Comparison of ENCODE assay signal across 15 cellular contexts in the genomic region with DNA sequence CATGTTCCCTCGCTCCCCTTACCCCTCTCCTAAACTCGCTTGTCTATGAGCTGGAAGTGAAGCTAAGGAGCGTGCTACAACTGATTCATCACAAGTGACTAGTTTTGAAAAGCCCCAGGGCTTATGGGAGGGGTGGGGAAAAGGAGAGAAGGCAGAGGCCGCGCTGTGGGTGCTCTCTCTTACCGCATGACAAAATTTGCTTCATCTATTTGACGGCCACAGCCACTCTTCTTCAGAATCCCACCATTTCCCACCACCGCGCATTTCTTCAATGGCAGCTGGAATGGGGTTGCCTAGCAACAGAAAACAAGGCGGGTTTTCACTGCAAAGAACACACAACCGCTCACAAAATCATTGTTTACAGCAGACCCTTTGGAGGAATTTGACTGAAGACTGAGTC.
A peak's percentile ranks its signal among the peaks of the same experiment; 100 is the strongest.
DNase-seq lines count a peak whose midpoint lies in the region; ATAC-seq, FAIRE-seq and TF ChIP-seq lines count a peak whose summit lies in the region.
"Had no signal": no experiment of that assay in that cellular context is flagged by ENCODE, and none has a peak within 500 bp of the region (broad histone marks: within the 10 kb centered on the region; RNA-seq: fewer than 3 reads in every experiment).

No MANE protein-coding gene starts in this region.

- ATAC-seq in Right ventricle myocardium inferior (peak; percentile 24), right lobe of liver (no peak)
- ATAC-seq: activated T-helper 17 cell treated with anti-CD3 and anti-CD28 coated beads, Interleukin-2, amount 50 U/mL, for 72 hours had no signal

- no peak overlapping the region for H3K27ac ChIP-seq in right atrium auricular region
- peak overlapping the region; percentile 54 for H3K27ac ChIP-seq in keratinocyte (ENCODE audit: control insufficient read depth, insufficient read depth, low read length)
- H3K27ac ChIP-seq in smooth muscle cell (ENCODE audit: low read depth), result peak overlapping the region; percentile 82
- no peak overlapping the region for H3K27ac ChIP-seq in right lobe of liver

- H3K36me3 ChIP-seq in right atrium auricular region (no peaks in the 10 kb centered on the region), keratinocyte (ENCODE audit: control insufficient read depth in 2 of 2, extremely low read depth in 1 of 2, insufficient read depth in 2 of 2, low read length in 2 of 2) (no peaks in the 10 kb centered on the region), smooth muscle cell (ENCODE audit: low read depth) (no peaks in the 10 kb centered on the region), right lobe of liver (no peaks in the 10 kb centered on the region)

- H3K9me3 ChIP-seq in right atrium auricular region (no peaks in the 10 kb centered on the region), keratinocyte (ENCODE audit: control insufficient read depth, low read depth, low read length) (no peaks in the 10 kb centered on the region), smooth muscle cell (replicated peaks; ENCODE audit: low read depth) (no peaks in the 10 kb centered on the region), right lobe of liver (no peaks in the 10 kb centered on the region)
- H3K9me3 ChIP-seq: Caco-2 had no signal

- no peak for TF ChIP-seq POLR2A in right lobe of liver (IDR thresholded peaks at IDR 0.05)

- peaks cover 0 to 22% of the 10 kb centered on the region in 2 donors for H3K4me1 ChIP-seq in right atrium auricular region
- peaks cover 14% of the 10 kb centered on the region for H3K4me1 ChIP-seq in keratinocyte (ENCODE audit: control insufficient read depth, extremely low read depth, insufficient read depth, low read length)
- peaks cover 24% of the 10 kb centered on the region for H3K4me1 ChIP-seq in smooth muscle cell (ENCODE audit: low read depth)
- H3K4me1 ChIP-seq in right lobe of liver, result no peaks in the 10 kb centered on the region
- H3K4me1 ChIP-seq: Caco-2 had no signal

- H2AFZ ChIP-seq in keratinocyte (ENCODE audit: control insufficient read depth, low read length) (peak overlapping the region; percentile 38), smooth muscle cell (ENCODE audit: low read depth) (no peak overlapping the region)

- no peaks in the 10 kb centered on the region for H3K9me1 ChIP-seq in keratinocyte (ENCODE audit: control insufficient read depth, extremely low read depth, insufficient read depth, low read length)

- dilution Hi-C loops in keratinocyte (cut with MboI; ENCODE audit: extremely low pct_ligation_motif_present, low sequenced_read_pairs), result no loop called here

- intact Hi-C loops in Right ventricle myocardium inferior (cut with DNase I), result no loop called here
- intact Hi-C loops in right lobe of liver (cut with DNase I), result no loop called here

- H3K4me2 ChIP-seq in keratinocyte (ENCODE audit: control insufficient read depth, extremely low read depth, insufficient read depth, low read depth, low read length) (peak overlapping the region; percentile 87), smooth muscle cell (peak overlapping the region; percentile 72)

- H4K20me1 ChIP-seq in keratinocyte (ENCODE audit: control insufficient read depth, extremely low read depth, insufficient read depth, low read length) (no peaks in the 10 kb centered on the region), smooth muscle cell (ENCODE audit: low read depth) (no peaks in the 10 kb centered on the region)

- no peak for TF ChIP-seq CTCF in right atrium auricular region (IDR thresholded peaks at IDR 0.05)
- no peak for TF ChIP-seq CTCF in keratinocyte (optimal IDR thresholded peaks at IDR 0.05 in 1 of 3, IDR thresholded peaks at IDR 0.05 in 1 of 3, conservative IDR thresholded peaks at IDR 0.05 in 1 of 3; ENCODE audit: extremely low read depth in 1 of 3, insufficient read depth in 2 of 3, low read length in 3 of 3)
- no peak for TF ChIP-seq CTCF in smooth muscle cell (IDR thresholded peaks at IDR 0.05; ENCODE audit: borderline replicate concordance, insufficient read depth, poor library complexity, severe bottlenecking)
- no peak for TF ChIP-seq CTCF in right lobe of liver (IDR thresholded peaks at IDR 0.05)

- H3K27me3 ChIP-seq in right atrium auricular region, result no peaks in the 10 kb centered on the region
- H3K27me3 ChIP-seq in keratinocyte (ENCODE audit: control insufficient read depth, extremely low read depth, insufficient read depth, low read length), result no peaks in the 10 kb centered on the region
- H3K27me3 ChIP-seq in smooth muscle cell (ENCODE audit: low read depth), result no peaks in the 10 kb centered on the region
- no peaks in the 10 kb centered on the region for H3K27me3 ChIP-seq in right lobe of liver

- H3K79me2 ChIP-seq in keratinocyte (ENCODE audit: control insufficient read depth, insufficient read depth, low read length) (no peaks in the 10 kb centered on the region), smooth muscle cell (ENCODE audit: low read depth) (no peaks in the 10 kb centered on the region)

- peak overlapping the region; percentile 57 for H3K9ac ChIP-seq in keratinocyte (ENCODE audit: control insufficient read depth, extremely low read depth, insufficient read depth, low read length)
- H3K9ac ChIP-seq in smooth muscle cell (ENCODE audit: low read depth), result peak overlapping the region; percentile 26

- peaks cover 6% of the 10 kb centered on the region for H3F3A ChIP-seq in smooth muscle cell (ENCODE audit: low read depth)

- WGBS in smooth muscle cell (ENCODE audit: low lambda C conversion rate), result 36% methylated on average over 11 of the region's 11 CpGs
- 49% methylated on average over 11 of the region's 11 CpGs for WGBS in right lobe of liver (ENCODE audit: insufficient coverage, low coverage, low lambda C conversion rate, missing lambda C conversion rate)

- DNase-seq in Right ventricle myocardium inferior (ENCODE audit: missing footprints) (no peak), right atrium auricular region (ENCODE audit: low spot score) (no peak), dedifferentiated amniotic fluid mesenchymal stem cell (ENCODE audit: extremely low spot score) (peak; percentile 50), keratinocyte (ENCODE audit: low read depth, low spot score) (peak; percentile 28), smooth muscle cell (lab: John Stamatoyannopoulos, UW; ENCODE audit: unreplicated experiment) (no peak), right lobe of liver (no peak), DMS79 (lab: John Stamatoyannopoulos, UW) (no peak), NCI-H446 (lab: John Stamatoyannopoulos, UW) (no peak)
- DNase-seq: activated CD4-positive, alpha-beta T cell treated with anti-CD3 and anti-CD28 coated beads, Interleukin-2, amount 50 U/mL, for 48 hours; aorta; Caco-2; NCI-H1092; NCI-H524 treated with DMSO at 0.1 percent for 48 hours; T-helper 9 cell had no signal

- FAIRE-seq in keratinocyte (lab: Jason Lieb, UNC), result peak; percentile 66

- H3K4me3 ChIP-seq in right atrium auricular region (no peak overlapping the region), keratinocyte (ENCODE audit: control insufficient read depth in 2 of 3, extremely low read depth in 1 of 3, insufficient read depth in 2 of 3, low read depth in 1 of 3, low read length in 3 of 3) (peak overlapping the region in 2 of 3 experiments; percentile 15 to 34), smooth muscle cell (no peak overlapping the region), right lobe of liver (no peak overlapping the region)

Comparison
In these comparisons a context has a peak if more than half of its experiments do, and no peak if none do; other contexts are left out.
1. DNase-seq: peak in dedifferentiated amniotic fluid mesenchymal stem cell (single experiment) and keratinocyte (single experiment); none in Right ventricle myocardium inferior (single experiment), right atrium auricular region (single experiment), smooth muscle cell (single experiment), right lobe of liver (0 of 3), DMS79 (single experiment) and NCI-H446 (0 of 2).
2. H3K27ac ChIP-seq: peak in keratinocyte (single experiment) and smooth muscle cell (single experiment); none in right atrium auricular region (0 of 2) and right lobe of liver (0 of 3).
3. H3K4me3 ChIP-seq: peak in keratinocyte (2 of 3); none in right atrium auricular region (0 of 2), smooth muscle cell (single experiment) and right lobe of liver (0 of 3).